ENCODE assay signal across 8 cellular contexts in the genomic region with DNA sequence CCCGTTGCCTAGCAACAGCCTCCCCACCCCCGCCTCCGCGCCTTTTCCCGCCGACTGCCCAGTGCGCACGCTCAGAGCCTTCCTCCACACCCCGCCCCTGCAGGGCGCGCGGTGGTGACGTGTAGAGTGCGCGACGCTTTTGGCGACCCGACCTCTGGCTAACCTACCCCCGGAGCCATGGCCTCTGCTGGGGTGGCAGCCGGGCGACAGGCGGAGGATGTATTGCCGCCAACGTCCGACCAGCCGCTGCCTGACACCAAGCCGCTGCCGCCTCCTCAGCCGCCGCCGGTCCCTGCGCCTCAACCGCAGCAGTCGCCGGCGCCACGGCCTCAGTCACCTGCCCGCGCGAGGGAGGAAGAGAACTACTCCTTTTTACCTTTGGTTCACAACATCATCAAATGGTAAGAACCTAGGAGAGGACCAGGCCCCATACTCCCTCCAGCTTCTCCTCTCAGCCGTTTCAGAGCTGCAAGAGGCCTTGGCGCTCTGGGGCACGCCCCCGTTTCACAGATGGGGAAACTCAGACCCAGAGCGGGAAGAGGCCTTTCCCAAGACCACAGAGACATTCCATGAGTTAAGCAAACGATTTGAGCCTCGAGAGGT. TPM values are rescaled to one million over a fixed set of nuclear protein-coding genes. Genes with fewer than 3 reads are reported as not detected.
A peak's percentile ranks its signal among the peaks of the same experiment; 100 is the strongest.
DNase-seq lines count a peak whose midpoint lies in the region; FAIRE-seq lines count a peak whose summit lies in the region.

A gene with protein sequence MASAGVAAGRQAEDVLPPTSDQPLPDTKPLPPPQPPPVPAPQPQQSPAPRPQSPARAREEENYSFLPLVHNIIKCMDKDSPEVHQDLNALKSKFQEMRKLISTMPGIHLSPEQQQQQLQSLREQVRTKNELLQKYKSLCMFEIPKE (plus strand): TSS at position 136 of the 603 bp plus-strand sequence. CDS start 42 bp downstream, at position 178.

- WGBS in neuronal stem cell (ENCODE audit: extremely low coverage in 2 of 2, insufficient read length in 2 of 2, insufficient replicate concordance in 1 of 2), 2 donors, result no CpG with 5 or more reads among the region's 47 CpGs

- no peak within 1 kb of the TSS for H3K4ac ChIP-seq in neuronal stem cell (ENCODE audit: low read length)

- H3K9me3 Mint-ChIP-seq in activated naive CD4-positive, alpha-beta T cell treated with anti-CD3 and anti-CD28 coated beads for 36 hours, result no peaks in the 10 kb centered on the region

- peak within 1 kb of the TSS; percentile 88 for H3K4me3 ChIP-seq in H7 (ENCODE audit: insufficient read depth, low read depth, low read length)
- H3K4me3 ChIP-seq in SK-N-MC, result peak within 1 kb of the TSS; percentile 94
- peak within 1 kb of the TSS; percentile 77 to 97 for H3K4me3 ChIP-seq in neuronal stem cell (ENCODE audit: low read length in 2 of 2)

- peak within 1 kb of the TSS; percentile 88 for H3K4me3 Mint-ChIP-seq in activated naive CD4-positive, alpha-beta T cell treated with anti-CD3 and anti-CD28 coated beads for 36 hours

- no peaks in the 10 kb centered on the region for H3K27me3 Mint-ChIP-seq in activated naive CD4-positive, alpha-beta T cell treated with anti-CD3 and anti-CD28 coated beads for 36 hours (ENCODE audit: low read depth)

- peak within 1 kb of the TSS; percentile 70 for H4K8ac ChIP-seq in neuronal stem cell (ENCODE audit: low read depth, low read length)

- intact Hi-C loops in activated naive CD4-positive, alpha-beta T cell treated with anti-CD3 and anti-CD28 coated beads for 36 hours (cut with micrococcal nuclease), result loop anchor here (2.0 to 10.0 kb wide), 3 partner anchors 20 to 708 kb away; a partner anchor contains a TSS

- H3K79me1 ChIP-seq in neuronal stem cell (ENCODE audit: low read depth, low read length), result peaks cover 7% of the 10 kb centered on the region

- peaks cover 3 to 13% of the 10 kb centered on the region in 2 donors for H3K4me1 ChIP-seq in neuronal stem cell (ENCODE audit: control insufficient read depth in 2 of 2, insufficient read depth in 1 of 2, low read depth in 1 of 2, low read length in 2 of 2)

- H3K27me3 ChIP-seq in H7 (ENCODE audit: control insufficient read depth, insufficient read depth, low read length) (peaks cover 2% of the 10 kb centered on the region; the same call in 1 of the 2 replicates), neuronal stem cell (ENCODE audit: control insufficient read depth in 3 of 3, insufficient read depth in 3 of 3, low read depth in 1 of 3, low read length in 3 of 3) (peaks cover 0 to 2% (median 0%) of the 10 kb centered on the region in 3 experiments)

- H3K23ac ChIP-seq in neuronal stem cell (ENCODE audit: low read depth, low read length, poor library complexity), result peak within 1 kb of the TSS; percentile 97

- H3K27ac Mint-ChIP-seq in activated naive CD4-positive, alpha-beta T cell treated with anti-CD3 and anti-CD28 coated beads for 36 hours, result peak within 1 kb of the TSS; percentile 75

- peak within 1 kb of the TSS; percentile 98 for H3K9ac ChIP-seq in SK-N-MC (ENCODE audit: insufficient read length)
- H3K9ac ChIP-seq in neuronal stem cell (ENCODE audit: low read depth, low read length, poor library complexity), result peak within 1 kb of the TSS; percentile 100

- H3K27ac ChIP-seq in SK-N-MC (peak within 1 kb of the TSS; percentile 75), neuronal stem cell (replicated peaks; ENCODE audit: low read length) (peak within 1 kb of the TSS; percentile 34)

- H2AFZ ChIP-seq in neuronal stem cell (ENCODE audit: low read length), result peak within 1 kb of the TSS; percentile 93

- H4K91ac ChIP-seq in neuronal stem cell (ENCODE audit: low read depth, low read length, poor library complexity), result peak within 1 kb of the TSS; percentile 34

- H2BK120ac ChIP-seq in neuronal stem cell (ENCODE audit: low read depth, low read length), result no peak within 1 kb of the TSS

- peaks cover 15% of the 10 kb centered on the region for H3K36me3 Mint-ChIP-seq in activated naive CD4-positive, alpha-beta T cell treated with anti-CD3 and anti-CD28 coated beads for 36 hours (ENCODE audit: low read depth)

- peaks cover 53% of the 10 kb centered on the region for H3K4me1 Mint-ChIP-seq in activated naive CD4-positive, alpha-beta T cell treated with anti-CD3 and anti-CD28 coated beads for 36 hours (ENCODE audit: low read depth)

- peak; percentile 52 for DNase-seq in DMS53 treated with DMSO at 0.1 percent for 48 hours (lab: John Stamatoyannopoulos, UW; ENCODE audit: unreplicated experiment)
- peak; percentile 99 for DNase-seq in H7
- peak; percentile 76 for DNase-seq in MV-4-11 (lab: John Stamatoyannopoulos, UW)
- DNase-seq in SK-N-MC (ENCODE audit: low read depth, low spot score), result peak; percentile 16
- peak; percentile 96 for DNase-seq in activated naive CD4-positive, alpha-beta T cell treated with anti-CD3 and anti-CD28 coated beads for 36 hours
- peak; percentile 96 to 97 for DNase-seq in frontal cortex (ENCODE audit: low spot score in 2 of 2)
- peak; percentile 93 for DNase-seq in neuronal stem cell (ENCODE audit: low spot score)
- peak; percentile 78 for DNase-seq in stromal cell of bone marrow (ENCODE audit: low read depth)

- peak within 1 kb of the TSS; percentile 66 for H3K4me2 ChIP-seq in neuronal stem cell (ENCODE audit: insufficient read depth, low read length, poor library complexity, severe bottlenecking)

- H3K18ac ChIP-seq in neuronal stem cell (ENCODE audit: low read length), result peak within 1 kb of the TSS; percentile 99

- H3K9me3 ChIP-seq in SK-N-MC (ENCODE audit: low read depth, low read length), result no peaks in the 10 kb centered on the region
- H3K9me3 ChIP-seq in neuronal stem cell (replicated peaks in 1 of 2; ENCODE audit: control insufficient read depth in 2 of 2, insufficient read depth in 1 of 2, low read depth in 1 of 2, low read length in 2 of 2), result no peaks in the 10 kb centered on the region

- CTCF ChIA-PET in activated naive CD4-positive, alpha-beta T cell treated with anti-CD3 and anti-CD28 coated beads for 36 hours (lab: Charles Lee), result no interaction called here

- peak within 1 kb of the TSS; percentile 62 for H2BK5ac ChIP-seq in neuronal stem cell (ENCODE audit: low read length)

- FAIRE-seq in frontal cortex (lab: Jason Lieb, UNC), result no peak

- no peaks in the 10 kb centered on the region; the same call in 1 of the 2 replicates for H3K36me3 ChIP-seq in H7 (replicated peaks; ENCODE audit: control insufficient read depth, insufficient read depth, low read length)
- H3K36me3 ChIP-seq in SK-N-MC (ENCODE audit: insufficient read depth, low read length), result no peaks in the 10 kb centered on the region; the same call in 1 of the 2 replicates
- peaks cover 3 to 26% of the 10 kb centered on the region in 2 donors for H3K36me3 ChIP-seq in neuronal stem cell (replicated peaks in 1 of 2; ENCODE audit: control insufficient read depth in 2 of 2, insufficient read depth in 2 of 2, low read length in 2 of 2)

- H3K14ac ChIP-seq in neuronal stem cell (ENCODE audit: low read length), result no peak within 1 kb of the TSS

- H2AK5ac ChIP-seq in neuronal stem cell (ENCODE audit: low read depth, low read length), result peak within 1 kb of the TSS; percentile 89

- peak within 1 kb of the TSS; percentile 19 for H2BK15ac ChIP-seq in neuronal stem cell (ENCODE audit: low read length)

- peak within 1 kb of the TSS; percentile 35 for H2BK12ac ChIP-seq in neuronal stem cell (ENCODE audit: low read length)

RNA-seq across cellular contexts. Expression of the gene that starts here (rescaled TPM):
- total RNA-seq in H7 (2014; rRNA removed; shearing (Covaris generic)), result 28.9 and 31.3 TPM in 2 replicates
- total RNA-seq in activated naive CD4-positive, alpha-beta T cell treated with anti-CD3 and anti-CD28 coated beads for 36 hours, result 10 to 100 TPM; 13.2 to 14.4 TPM
- total RNA-seq in frontal cortex, result 12.6 TPM
- polyA plus RNA-seq in neuronal stem cell (2013, experiment 1 of 2), result 17.1 TPM
- polyA plus RNA-seq in neuronal stem cell (2013, experiment 2 of 2), result 17.1 TPM

Comparison
In these comparisons a context has a peak if more than half of its experiments do, and no peak if none do; other contexts are left out.
1. Peak in every context shown above with its lines: DNase-seq, H3K4me3 ChIP-seq and H3K27ac ChIP-seq.
2. DNase-seq: peak in every context shown above with its lines; median percentile 99 in H7; 96 in frontal cortex; 96 in activated naive CD4-positive, alpha-beta T cell treated with anti-CD3 and anti-CD28 coated beads for 36 hours; 93 in neuronal stem cell; 78 in stromal cell of bone marrow; 76 in MV-4-11; 52 in DMS53 treated with DMSO at 0.1 percent for 48 hours; 16 in SK-N-MC.